In genomic region chr6:71394001-71394432, GRCh38 we compare ENCODE assay signal across 11 cellular contexts.
DNase-seq lines count a peak whose midpoint lies in the region; ATAC-seq and TF ChIP-seq lines count a peak whose summit lies in the region.
"Had no signal": no experiment of that assay in that cellular context is flagged by ENCODE, and none has a peak within 500 bp of the region (broad histone marks: within the 10 kb centered on the region; RNA-seq: fewer than 3 reads in every experiment).

No MANE protein-coding gene starts in this region.

- no peak overlapping the region for H3K4me3 Mint-ChIP-seq in endothelial cell (ENCODE audit: unreplicated experiment)

- H3K4me1 ChIP-seq in foreskin keratinocyte: peaks cover 28% of the 10 kb centered on the region
- H3K4me1 ChIP-seq in skeletal muscle tissue (ENCODE audit: control insufficient read depth in 3 of 3, insufficient read depth in 3 of 3, low read length in 3 of 3): peaks cover 39 to 43% (median 39%) of the 10 kb centered on the region in 3 donors

- H3K36me3 Mint-ChIP-seq in endothelial cell (ENCODE audit: low read depth, unreplicated experiment): peaks cover 5% of the 10 kb centered on the region

- ATAC-seq in foreskin keratinocyte: peak; percentile 36
- no peak for ATAC-seq in HG03439 (IDR thresholded peaks at IDR 0.05; ENCODE audit: unreplicated experiment)
- ATAC-seq in GM19395 (IDR thresholded peaks at IDR 0.05; ENCODE audit: unreplicated experiment): no peak

- peaks cover 2% of the 10 kb centered on the region for H3K27me3 Mint-ChIP-seq in endothelial cell (ENCODE audit: unreplicated experiment)

- no peak for TF ChIP-seq CTCF in foreskin keratinocyte (conservative IDR thresholded peaks at IDR 0.05)
- TF ChIP-seq CTCF in endothelial cell (IDR thresholded peaks at IDR 0.05; ENCODE audit: unreplicated experiment): no peak

- peak overlapping the region; percentile 44; the same call in 1 of the 2 replicates for H3K27ac ChIP-seq in SK-N-MC
- H3K27ac ChIP-seq in foreskin keratinocyte: no peak overlapping the region
- H3K27ac ChIP-seq in skeletal muscle tissue (ENCODE audit: low read depth, low read length): peak overlapping the region; percentile 6
- H3K27ac ChIP-seq: cardiac muscle cell had no signal

- H3K27me3 ChIP-seq in foreskin keratinocyte: no peaks in the 10 kb centered on the region
- no peaks in the 10 kb centered on the region for H3K27me3 ChIP-seq in skeletal muscle tissue (ENCODE audit: control insufficient read depth in 3 of 3, insufficient read depth in 3 of 3, low read length in 3 of 3)
- H3K27me3 ChIP-seq: cardiac muscle cell had no signal

- H3K4me3 ChIP-seq in SK-N-MC (no peak overlapping the region), skeletal muscle tissue (ENCODE audit: low read length in 3 of 3) (no peak overlapping the region)
- H3K4me3 ChIP-seq: cardiac muscle cell had no signal

- H3K27ac Mint-ChIP-seq in endothelial cell (ENCODE audit: unreplicated experiment): no peak overlapping the region

- H3K9me3 Mint-ChIP-seq in endothelial cell (ENCODE audit: unreplicated experiment): no peaks in the 10 kb centered on the region

- H3K36me3 ChIP-seq in SK-N-MC (ENCODE audit: insufficient read depth, low read length): no peaks in the 10 kb centered on the region
- peaks cover 0 to 2% (median 0%) of the 10 kb centered on the region in 3 donors for H3K36me3 ChIP-seq in skeletal muscle tissue (ENCODE audit: control insufficient read depth in 3 of 3, insufficient read depth in 3 of 3, low read length in 3 of 3)
- H3K36me3 ChIP-seq: cardiac muscle cell had no signal

- peak; percentile 73 for DNase-seq in HS-5 (ENCODE audit: low read depth)
- no peak for DNase-seq in SK-N-MC (ENCODE audit: low read depth, low spot score)
- peak in 1 of 2 donors; percentile 54 for DNase-seq in foreskin keratinocyte
- no peak for DNase-seq in endothelial cell (ENCODE audit: low spot score)
- DNase-seq in activated CD8-positive, alpha-beta memory T cell treated with anti-CD3 and anti-CD28 coated beads, Interleukin-2, amount 50 U/mL, for 4 hours: no peak
- DNase-seq: activated CD8-positive, alpha-beta memory T cell treated with anti-CD3 and anti-CD28 coated beads for 24 hours; stimulated activated naive CD4-positive, alpha-beta T cell had no signal

- H3K9ac ChIP-seq in SK-N-MC (ENCODE audit: insufficient read length) (no peak overlapping the region), skeletal muscle tissue (ENCODE audit: low read depth in 1 of 3, low read length in 3 of 3) (no peak overlapping the region)

- H3K4me1 Mint-ChIP-seq in endothelial cell (ENCODE audit: unreplicated experiment): peaks cover 36% of the 10 kb centered on the region

- H3K9me3 ChIP-seq in SK-N-MC (ENCODE audit: low read depth, low read length) (no peaks in the 10 kb centered on the region), skeletal muscle tissue (ENCODE audit: control insufficient read depth in 3 of 3, low read length in 3 of 3) (no peaks in the 10 kb centered on the region)
